In the genomic region with DNA sequence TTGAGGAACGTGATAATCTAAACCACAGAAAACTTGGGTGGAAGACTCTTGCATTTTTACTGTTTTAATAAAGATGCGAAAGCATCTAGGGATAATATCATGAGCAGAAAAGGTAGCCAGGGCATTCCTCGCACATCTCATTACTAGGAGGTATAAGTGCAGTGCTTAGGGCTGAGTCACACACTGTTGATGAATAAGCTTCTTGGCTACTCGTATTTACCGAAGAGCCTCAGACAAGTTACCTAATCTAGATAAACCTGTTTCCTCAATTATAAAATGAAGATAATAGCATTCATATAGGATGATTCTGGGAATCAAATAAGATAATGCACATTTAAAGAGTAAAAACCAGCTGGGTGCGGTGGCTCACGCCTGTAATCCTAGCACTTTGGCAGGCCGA, we compare ENCODE assay signal across 8 cellular contexts.
DNase-seq lines count a peak whose midpoint lies in the region; ATAC-seq and TF ChIP-seq lines count a peak whose summit lies in the region.

No MANE protein-coding gene starts in this region.

- H3K4me1 ChIP-seq in neuron (ENCODE audit: insufficient read depth, low read length) (peaks cover 12% of the 10 kb centered on the region), tibial artery (peaks cover 0 to 13% (median 4%) of the 10 kb centered on the region in 4 donors)

- H3K27me3 ChIP-seq in neuron (ENCODE audit: insufficient read depth, low read length) = no peaks in the 10 kb centered on the region
- peaks cover 0 to 6% of the 10 kb centered on the region in 2 donors for H3K27me3 ChIP-seq in tibial artery

- H3K27ac ChIP-seq in tibial artery = no peak overlapping the region

- DNase-seq in SIG-M5 treated with dmso at 0.1 percent for 504 hours (lab: John Stamatoyannopoulos, UW; ENCODE audit: unreplicated experiment) (peak; percentile 45), SIG-M5 (lab: John Stamatoyannopoulos, UW) (no peak), NCI-H226 (peak; percentile 63), choroid plexus epithelial cell (ENCODE audit: low read depth) (peak; percentile 14), SKM-1 treated with dmso at 0.1 percent for 144 hours (lab: John Stamatoyannopoulos, UW; ENCODE audit: unreplicated experiment) (no peak), tibial artery (no peak)

- TF ChIP-seq CTCF in choroid plexus epithelial cell (conservative IDR thresholded peaks at IDR 0.05; ENCODE audit: low read depth, low read length) (no peak), tibial artery (IDR thresholded peaks at IDR 0.05) (no peak)

- H3K9me3 ChIP-seq in neuron (ENCODE audit: low read length) = no peaks in the 10 kb centered on the region
- no peaks in the 10 kb centered on the region for H3K9me3 ChIP-seq in tibial artery

- H2AFZ ChIP-seq in neuron (ENCODE audit: low read depth, low read length) = peak overlapping the region; percentile 72

- H3K36me3 ChIP-seq in neuron (ENCODE audit: insufficient read depth, low read length) = peaks cover 21% of the 10 kb centered on the region
- peaks cover 17 to 22% (median 20%) of the 10 kb centered on the region in 3 donors for H3K36me3 ChIP-seq in tibial artery

- H3K4me3 ChIP-seq in choroid plexus epithelial cell (ENCODE audit: low read depth, low read length) (no peak overlapping the region), neuron (ENCODE audit: low read length) (no peak overlapping the region), tibial artery (no peak overlapping the region)

- intact Hi-C loops in tibial artery (cut with DNase I; ENCODE audit: low total_unique reads) = no loop called here

- no peak for ATAC-seq in HG02870 (IDR thresholded peaks at IDR 0.05; ENCODE audit: unreplicated experiment)

Comparison
In these comparisons a context has a peak if more than half of its experiments do, and no peak if none do; other contexts are left out.
1. DNase-seq: peak in SIG-M5 treated with dmso at 0.1 percent for 504 hours (single experiment), NCI-H226 (single experiment) and choroid plexus epithelial cell (single experiment); none in SIG-M5 (single experiment), SKM-1 treated with dmso at 0.1 percent for 144 hours (single experiment) and tibial artery (0 of 2).